8 cellular contexts compared by ENCODE assay signal in genomic region chr9:104968025-104968982, GRCh38. TPM values are rescaled to one million over a fixed set of nuclear protein-coding genes. Genes with fewer than 3 reads are reported as not detected.
DNase-seq lines count a peak whose midpoint lies in the region; ATAC-seq and TF ChIP-seq lines count a peak whose summit lies in the region.

No MANE protein-coding gene starts in this region.

- H3K27me3 Mint-ChIP-seq in T-helper 17 cell = peaks cover 12% of the 10 kb centered on the region

- H3K27ac ChIP-seq in psoas muscle = peak overlapping the region; percentile 99

- no peaks in the 10 kb centered on the region for H3K36me3 ChIP-seq in psoas muscle (ENCODE audit: insufficient read depth in 1 of 2, low read depth in 1 of 2)

- intact Hi-C loops in left ventricle myocardium superior (cut with micrococcal nuclease) = loop anchor here (2.0 kb wide), 1 partner anchor 40 kb away; the partner anchor contains the start of gene ABCA1
- intact Hi-C loops in psoas muscle (cut with DNase I) = loop anchor here (1.0 to 10.0 kb wide), 3 partner anchors 23 to 186 kb away; partner anchors contain the start of gene ABCA1 (in 1 of the 2)

- peak overlapping the region; percentile 90 for H3K27ac Mint-ChIP-seq in T-helper 17 cell

- 1 to 3% (median 1%) methylated on average over 44 to 50 of the region's 50 CpGs for WGBS in psoas muscle, 3 donors

- H3K4me1 Mint-ChIP-seq in T-helper 17 cell = peaks cover 20% of the 10 kb centered on the region

- ATAC-seq in HG02870 (IDR thresholded peaks at IDR 0.05; ENCODE audit: unreplicated experiment) (peak; percentile 99), T-helper 17 cell (peak; percentile 98), left ventricle myocardium superior (peak; percentile 95), psoas muscle (peak; percentile 91 to 96 (median 92))

- H3K4me1 ChIP-seq in psoas muscle = peaks cover 18% of the 10 kb centered on the region

- in situ Hi-C loops in GM13976 (cut with MboI; ENCODE audit: low sequenced_read_pairs, unreplicated experiment) = no loop called here

- peak overlapping the region; percentile 94 for H3K4me3 ChIP-seq in psoas muscle

- H3K9me3 ChIP-seq in T-helper 17 cell (ENCODE audit: control insufficient read depth, low read length, poor library complexity, severe bottlenecking) = no peaks in the 10 kb centered on the region
- H3K9me3 ChIP-seq in psoas muscle = no peaks in the 10 kb centered on the region

- no peaks in the 10 kb centered on the region for H3K36me3 Mint-ChIP-seq in T-helper 17 cell (ENCODE audit: low read depth)

- H3K27me3 ChIP-seq in psoas muscle (ENCODE audit: insufficient read depth in 3 of 3, low read length in 2 of 3) = no peaks in the 10 kb centered on the region

- H3K4me3 Mint-ChIP-seq in T-helper 17 cell = peak overlapping the region; percentile 93

- DNase-seq in GM13976 (ENCODE audit: low spot score) = peak; percentile 87
- peak; percentile 78 for DNase-seq in NCI-H1694 treated with DMSO at 0.1 percent for 48 hours (lab: John Stamatoyannopoulos, UW)
- peak; percentile 80 to 86 (median 80) for DNase-seq in T-helper 17 cell
- DNase-seq in amygdala (lab: John Stamatoyannopoulos, UW) = peak; percentile 60 to 98 (median 87)
- DNase-seq in left ventricle myocardium superior = peak; percentile 95
- DNase-seq in psoas muscle = peak; percentile 92 to 94
- DNase-seq in ureter (ENCODE audit: low spot score) = peak; percentile 86

- TF ChIP-seq CTCF in GM13976 (IDR thresholded peaks at IDR 0.05; ENCODE audit: borderline replicate concordance, control extremely low read depth, extremely low read depth, insufficient read depth, missing control alignments) (no peak), psoas muscle (IDR thresholded peaks at IDR 0.05) (no peak)

RNA-seq across cellular contexts. Expression of gene ABCA1, which starts 40.3 kb away (rescaled TPM):
- 10 to 100 TPM; 16.0 to 18.9 TPM for total RNA-seq in T-helper 17 cell
- 13.0 TPM for total RNA-seq in left ventricle myocardium superior
- total RNA-seq in psoas muscle = 10 to 100 TPM in 2 of 4 donors, 1 to 10 TPM in 2; 8.2 to 26.1 (median 16.2) TPM
- polyA plus RNA-seq in psoas muscle = 1 to 10 TPM; 1.9 to 6.3 (median 3.3) TPM
- 33.4 TPM for total RNA-seq in ureter

Comparison
In these comparisons a context has a peak if more than half of its experiments do, and no peak if none do; other contexts are left out.
1. Peak in every context shown above with its lines: DNase-seq, ATAC-seq, H3K4me3 ChIP-seq and H3K27ac ChIP-seq.